ENCODE assay signal across 27 cellular contexts in genomic region chrX:20294284-20294683, GRCh38. TPM values are rescaled to one million over a fixed set of nuclear protein-coding genes. Genes with fewer than 3 reads are reported as not detected.
DNase-seq lines count a peak whose midpoint lies in the region; ATAC-seq and TF ChIP-seq lines count a peak whose summit lies in the region.
"Had no signal": no experiment of that assay in that cellular context is flagged by ENCODE, and none has a peak within 500 bp of the region (broad histone marks: within the 10 kb centered on the region; RNA-seq: fewer than 3 reads in every experiment).

No MANE protein-coding gene starts in this region.

- peak; percentile 89 for ATAC-seq in left colon
- peak; percentile 60 for ATAC-seq in mucosa of descending colon
- ATAC-seq: A549; CD8-positive, alpha-beta T cell had no signal

- DNase-seq in left colon = no peak
- no peak for DNase-seq in mucosa of descending colon
- no peak for DNase-seq in T1000 (lab: John Stamatoyannopoulos, UW)
- no peak for DNase-seq in RPMI8226
- DNase-seq: 8988T; ACHN; AML-193; BE2C; C1 segment of cervical spinal cord; Caco-2; Calu3; CD4-positive, alpha-beta memory T cell; CD4-positive, alpha-beta T cell; CD4-positive, CD25-positive, alpha-beta regulatory T cell; CD8-positive, alpha-beta memory T cell; CD8-positive, alpha-beta T cell; COR-L47; DMS 273 treated with DMSO at 0.1 percent for 48 hours; DMS153; DMS53; DMS79; DMS79 treated with DMSO at 0.1 percent for 48 hours; DND-41; EL had no signal

- no peaks in the 10 kb centered on the region for H3K4me1 ChIP-seq in mucosa of descending colon (ENCODE audit: low read depth)
- H3K4me1 ChIP-seq: A549; BE2C; BLaER1; BLaER1 treated with 17β-estradiol and CSF1 and Interleukin-3, amounts not matched to agents 10 nM and 100 nM; Caco-2 had no signal

- H3K4me3 ChIP-seq in mucosa of descending colon = no peak overlapping the region
- H3K4me3 ChIP-seq: A549; BLaER1; BLaER1 treated with 17β-estradiol and CSF1 and Interleukin-3, amounts not matched to agents 10 nM and 100 nM had no signal

- no peaks in the 10 kb centered on the region for H3K9me3 ChIP-seq in mucosa of descending colon
- H3K9me3 ChIP-seq: A549, BE2C, BLaER1, Caco-2 had no signal

- H3K36me3 ChIP-seq in mucosa of descending colon (ENCODE audit: low read depth) = no peaks in the 10 kb centered on the region
- H3K36me3 ChIP-seq: BE2C; BLaER1; BLaER1 treated with 17β-estradiol and CSF1 and Interleukin-3, amounts not matched to agents 10 nM and 100 nM had no signal

- TF ChIP-seq CTCF in mucosa of descending colon (IDR thresholded peaks at IDR 0.05) = no peak

- intact Hi-C loops in left colon (cut with DNase I, micrococcal nuclease) = no loop called here
- intact Hi-C loops in mucosa of descending colon (cut with DNase I, micrococcal nuclease) = no loop called here

RNA-seq across cellular contexts. Expression of gene RPS6KA3, which starts 27.6 kb away (rescaled TPM):
- total RNA-seq in left colon (10 to 100 TPM; 88.6 to 93.7 TPM), mucosa of descending colon (10 to 100 TPM; 73.6 to 80.1 (median 73.9) TPM)
